18 cellular contexts compared by ENCODE assay signal in genomic region chrX:30023451-30023850, GRCh38.
"Had no signal": no experiment of that assay in that cellular context is flagged by ENCODE, and none has a peak within 500 bp of the region (broad histone marks: within the 10 kb centered on the region; RNA-seq: fewer than 3 reads in every experiment).

No MANE protein-coding gene starts in this region.

- H3K4me3 ChIP-seq: lung, smooth muscle cell, testis had no signal

- H3K4me1 ChIP-seq: testis had no signal

- H3K27ac ChIP-seq: neutrophil, testis had no signal

- H3K36me3 ChIP-seq: neutrophil had no signal

- ATAC-seq: activated CD4-positive, alpha-beta T cell treated with anti-CD3 and anti-CD28 coated beads for 36 hours; left lobe of liver; natural killer cell treated with Interleukin-12 subunit alpha and Interleukin-12 subunit beta and Interleukin-15 and Interleukin-18, amount 100 ng/mL, for 72 hours; sciatic nerve; stimulated activated effector memory CD8-positive, alpha-beta T cell treated with anti-CD3 and anti-CD28 coated beads, Interleukin-12 subunit alpha, Interleukin-12 subunit beta, amount 100 ng/mL, for 72 hours; WTC11 had no signal

- H3K27me3 ChIP-seq: neutrophil, testis had no signal

- H3K9me3 ChIP-seq: neutrophil, testis had no signal

- DNase-seq: activated CD4-positive, alpha-beta T cell treated with anti-CD3 and anti-CD28 coated beads for 36 hours; activated CD4-positive, alpha-beta T cell treated with anti-CD3 and anti-CD28 coated beads, Interleukin-2, amount 50 U/mL, for 48 hours; activated T-cell treated with anti-CD3 and anti-CD28 coated beads for 4 hours; amniotic stem cell; foreskin melanocyte; glutamatergic neuron; hippocampal formation; islet precursor cell; stimulated activated CD4-positive, alpha-beta T cell treated with anti-CD3 and anti-CD28 coated beads, Interleukin-4, amount 100 ng/mL, for 24 hours; testis had no signal
